In genomic region chr1:61083014-61083798, GRCh38 we compare ENCODE assay signal across 8 cellular contexts. TPM values are rescaled to one million over a fixed set of nuclear protein-coding genes. Genes with fewer than 3 reads are reported as not detected.
DNase-seq lines count a peak whose midpoint lies in the region; ATAC-seq and TF ChIP-seq lines count a peak whose summit lies in the region.

No MANE protein-coding gene starts in this region.

- H3K4me3 Mint-ChIP-seq in activated CD4-positive, alpha-beta memory T cell treated with anti-CD3 and anti-CD28 coated beads for 36 hours, result peak overlapping the region; percentile 84

- POLR2A ChIA-PET in activated CD4-positive, alpha-beta memory T cell treated with anti-CD3 and anti-CD28 coated beads for 36 hours (lab: Charles Lee), result interaction anchor here (1.7 to 2.2 kb wide), 4 partner anchors 27 to 249 kb away, joined by 6 to 16 read pairs (median 12); no protein-coding TSS in a partner anchor

- peak; percentile 13 for DNase-seq in stimulated activated CD4-positive, alpha-beta T cell treated with anti-CD3 and anti-CD28 coated beads, Interleukin-12 subunit alpha, Interleukin-12 subunit beta, amount 100 ng/mL, for 4 hours
- DNase-seq in stimulated activated CD4-positive, alpha-beta T cell treated with anti-CD3 and anti-CD28 coated beads, Interleukin-2, amount 100 ng/mL, for 48 hours, result no peak
- DNase-seq in activated CD4-positive, alpha-beta memory T cell treated with anti-CD3 and anti-CD28 coated beads for 36 hours, result peak; percentile 15
- DNase-seq in epithelial cell of esophagus (ENCODE audit: low read depth) (peak; percentile 30), mucosa of descending colon (peak; percentile 26 to 58 (median 47)), tibial artery (no peak), NCI-H2029 (lab: John Stamatoyannopoulos, UW) (no peak)

- CTCF ChIA-PET in activated CD4-positive, alpha-beta memory T cell treated with anti-CD3 and anti-CD28 coated beads for 36 hours (lab: Charles Lee), result interaction anchor here (2.2 kb wide), 1 partner anchor 33 kb away, joined by 15 read pairs; no protein-coding TSS in a partner anchor

- H3K36me3 Mint-ChIP-seq in activated CD4-positive, alpha-beta memory T cell treated with anti-CD3 and anti-CD28 coated beads for 36 hours, result peaks cover 9% of the 10 kb centered on the region

- peak overlapping the region; percentile 85 for H3K4me3 ChIP-seq in epithelial cell of esophagus (ENCODE audit: low read length)
- H3K4me3 ChIP-seq in mucosa of descending colon, result peak overlapping the region; percentile 52
- H3K4me3 ChIP-seq in tibial artery, result peak overlapping the region; percentile 88 to 95

- intact Hi-C loops in activated CD4-positive, alpha-beta memory T cell treated with anti-CD3 and anti-CD28 coated beads for 36 hours (cut with micrococcal nuclease), result loop anchor here (10.0 kb wide), 1 partner anchor 1268 kb away; the partner anchor contains the start of gene HOOK1
- intact Hi-C loops in mucosa of descending colon (cut with DNase I, micrococcal nuclease) (loop anchor here in 1 of 2 donors (10.0 kb wide), 1 partner anchor 102 kb away; no protein-coding TSS in a partner anchor), tibial artery (cut with DNase I; ENCODE audit: low total_unique reads) (loop anchor here (10.0 kb wide), 1 partner anchor 252 kb away; no protein-coding TSS in a partner anchor)

- no peaks in the 10 kb centered on the region for H3K9me3 Mint-ChIP-seq in activated CD4-positive, alpha-beta memory T cell treated with anti-CD3 and anti-CD28 coated beads for 36 hours

- H3K36me3 ChIP-seq in mucosa of descending colon (ENCODE audit: low read depth) (no peaks in the 10 kb centered on the region), tibial artery (peaks cover 2 to 4% (median 2%) of the 10 kb centered on the region in 3 donors)

- H3K27ac Mint-ChIP-seq in activated CD4-positive, alpha-beta memory T cell treated with anti-CD3 and anti-CD28 coated beads for 36 hours, result peak overlapping the region; percentile 73

- no peaks in the 10 kb centered on the region for H3K27me3 ChIP-seq in tibial artery

- H3K27ac ChIP-seq in tibial artery, result peak overlapping the region; percentile 99

- H3K4me1 ChIP-seq in mucosa of descending colon (ENCODE audit: low read depth), result peaks cover 29% of the 10 kb centered on the region
- H3K4me1 ChIP-seq in tibial artery, result peaks cover 0 to 57% (median 30%) of the 10 kb centered on the region in 4 donors

- H3K9me3 ChIP-seq in mucosa of descending colon, result no peaks in the 10 kb centered on the region
- no peaks in the 10 kb centered on the region for H3K9me3 ChIP-seq in tibial artery

- TF ChIP-seq CTCF in epithelial cell of esophagus (IDR thresholded peaks at IDR 0.05; ENCODE audit: insufficient read depth, low read depth, low read length, missing control alignments) (no peak), mucosa of descending colon (IDR thresholded peaks at IDR 0.05) (no peak), tibial artery (IDR thresholded peaks at IDR 0.05) (no peak)

- peaks cover 47% of the 10 kb centered on the region for H3K4me1 Mint-ChIP-seq in activated CD4-positive, alpha-beta memory T cell treated with anti-CD3 and anti-CD28 coated beads for 36 hours (ENCODE audit: low read depth)

- ATAC-seq in mucosa of descending colon (peak; percentile 36), GM19324 (IDR thresholded peaks at IDR 0.05; ENCODE audit: low FRiP score, unreplicated experiment) (no peak)

- H3K27me3 Mint-ChIP-seq in activated CD4-positive, alpha-beta memory T cell treated with anti-CD3 and anti-CD28 coated beads for 36 hours, result peaks cover 5% of the 10 kb centered on the region

RNA-seq across cellular contexts. Expression of gene NFIA, which starts 0.8 kb away (rescaled TPM):
- total RNA-seq in activated CD4-positive, alpha-beta memory T cell treated with anti-CD3 and anti-CD28 coated beads for 36 hours, result 1 to 10 TPM; 5.3 to 7.1 TPM
- total RNA-seq in mucosa of descending colon, result 100 to 1,000 TPM in 1 of 3 donors, 10 to 100 TPM in 2; 46.4 to 145 (median 51.1) TPM

Comparison
In these comparisons a context has a peak if more than half of its experiments do, and no peak if none do; other contexts are left out.
1. DNase-seq: peak in stimulated activated CD4-positive, alpha-beta T cell treated with anti-CD3 and anti-CD28 coated beads, Interleukin-12 subunit alpha, Interleukin-12 subunit beta, amount 100 ng/mL, for 4 hours (single experiment), activated CD4-positive, alpha-beta memory T cell treated with anti-CD3 and anti-CD28 coated beads for 36 hours (single experiment), epithelial cell of esophagus (single experiment) and mucosa of descending colon (3 of 3); none in stimulated activated CD4-positive, alpha-beta T cell treated with anti-CD3 and anti-CD28 coated beads, Interleukin-2, amount 100 ng/mL, for 48 hours (0 of 2), tibial artery (0 of 2) and NCI-H2029 (single experiment).
2. RNA of gene NFIA, which starts 0.8 kb away (total RNA-seq): 46.4 to 145 TPM in mucosa of descending colon; 5.3 to 7.1 TPM in activated CD4-positive, alpha-beta memory T cell treated with anti-CD3 and anti-CD28 coated beads for 36 hours; every median in the first group is over 4 times any median in the second.
3. Peak in every context shown above with its lines, with median percentiles within 50 percentile points of each other: H3K4me3 ChIP-seq.